ENCODE assay signal across 8 cellular contexts in the genomic region with DNA sequence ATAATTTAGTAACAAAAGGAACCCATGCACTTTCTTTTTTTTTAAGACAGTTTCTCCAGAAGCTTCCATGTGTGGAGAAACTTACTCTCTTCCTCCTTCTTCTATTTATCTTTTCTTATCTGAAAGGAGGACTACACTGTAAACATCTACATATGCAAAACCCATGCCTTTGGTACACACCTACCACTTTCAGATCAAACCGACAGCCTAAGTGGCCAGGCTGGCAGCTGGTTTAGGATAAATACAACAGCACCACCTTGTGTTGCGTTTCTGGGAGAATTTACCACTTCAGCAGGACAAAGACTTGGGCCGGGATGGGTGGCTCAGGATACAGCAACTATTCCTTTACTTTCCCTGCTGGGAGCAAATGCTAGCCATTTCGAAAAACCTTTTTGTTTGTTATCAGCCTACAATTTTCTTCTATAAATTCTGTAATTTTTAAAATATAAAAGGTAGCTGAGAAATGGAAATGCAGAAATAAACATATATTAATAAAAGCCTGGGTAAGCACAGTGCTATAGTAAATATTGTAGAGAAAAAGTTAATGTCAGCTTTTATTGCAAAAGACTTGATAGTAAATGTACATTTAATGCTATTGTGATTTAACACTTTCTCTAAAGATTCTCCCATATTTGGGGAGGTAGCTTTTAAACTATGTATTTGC.
A peak's percentile ranks its signal among the peaks of the same experiment; 100 is the strongest.
DNase-seq lines count a peak whose midpoint lies in the region; ATAC-seq and TF ChIP-seq lines count a peak whose summit lies in the region.

No MANE protein-coding gene starts in this region.

- no peak overlapping the region for H3K9ac ChIP-seq in fibroblast of lung (ENCODE audit: insufficient read depth, low read length)

- H4K20me1 ChIP-seq in fibroblast of lung (ENCODE audit: control insufficient read depth, extremely low read depth, insufficient read depth, low read length), result no peaks in the 10 kb centered on the region

- H3K4me1 Mint-ChIP-seq in nephron, result peaks cover 28% of the 10 kb centered on the region

- H3K27ac Mint-ChIP-seq in nephron, result peak overlapping the region; percentile 24 to 83 (median 76)

- no peaks in the 10 kb centered on the region for H3K79me2 ChIP-seq in fibroblast of lung (ENCODE audit: control insufficient read depth, insufficient read depth, low read length)

- DNase-seq in EL, result peak; percentile 83
- peak; percentile 37 to 49 for DNase-seq in Kasumi-1 (lab: John Stamatoyannopoulos, UW)
- peak in 2 of 3 donors; percentile 68 to 91 for DNase-seq in Peyer's patch
- peak; percentile 59 to 68 for DNase-seq in activated T-cell treated with anti-CD3 and anti-CD28 coated beads, Interleukin-2, amount 50 U/mL, for 48 hours
- peak; percentile 80 to 91 for DNase-seq in fibroblast of lung (ENCODE audit: low read depth in 2 of 2)
- DNase-seq in stromal cell of bone marrow (ENCODE audit: low read depth), result peak; percentile 78

- no peaks in the 10 kb centered on the region for H3K36me3 Mint-ChIP-seq in nephron (ENCODE audit: low read depth)

- H3K4me3 Mint-ChIP-seq in nephron, result peak overlapping the region in 1 of 3 experiments; percentile 11

- TF ChIP-seq CTCF in Peyer's patch (IDR thresholded peaks at IDR 0.05), result peak; percentile 25 to 86 (median 75)
- peak; percentile 75 to 79 for TF ChIP-seq CTCF in fibroblast of lung (conservative IDR thresholded peaks at IDR 0.05 in 1 of 2, IDR thresholded peaks at IDR 0.05 in 1 of 2; ENCODE audit: low read depth in 1 of 2, low read length in 2 of 2)
- peak; percentile 74 to 83 (median 82) for TF ChIP-seq CTCF in nephron (IDR thresholded peaks at IDR 0.05; ENCODE audit: unreplicated experiment in 3 of 3)

- no peak overlapping the region for H3K4me3 ChIP-seq in Peyer's patch
- no peak overlapping the region for H3K4me3 ChIP-seq in fibroblast of lung (replicated peaks in 1 of 4; ENCODE audit: control extremely low read depth in 1 of 4, insufficient read depth in 1 of 4, low read depth in 3 of 4, low read length in 4 of 4)

- H3K27me3 ChIP-seq in Peyer's patch, result no peaks in the 10 kb centered on the region
- no peaks in the 10 kb centered on the region for H3K27me3 ChIP-seq in fibroblast of lung (ENCODE audit: control insufficient read depth, insufficient read depth, low read length)

- no peak overlapping the region for H2AFZ ChIP-seq in fibroblast of lung (ENCODE audit: low read length)

- H3K9me3 Mint-ChIP-seq in nephron, result peaks cover 8% of the 10 kb centered on the region

- peaks cover 0 to 15% (median 5%) of the 10 kb centered on the region in 4 donors for H3K4me1 ChIP-seq in Peyer's patch
- H3K4me1 ChIP-seq in fibroblast of lung (ENCODE audit: control insufficient read depth, extremely low read depth, insufficient read depth, low read length), result no peaks in the 10 kb centered on the region

- peak; percentile 64 for ATAC-seq in GM21825 (IDR thresholded peaks at IDR 0.05; ENCODE audit: unreplicated experiment)

- H3K36me3 ChIP-seq in Peyer's patch, result no peaks in the 10 kb centered on the region
- H3K36me3 ChIP-seq in fibroblast of lung (ENCODE audit: control insufficient read depth, insufficient read depth, low read length), result no peaks in the 10 kb centered on the region

- peak overlapping the region; percentile 29 for H3K4me2 ChIP-seq in fibroblast of lung (ENCODE audit: extremely low read depth, insufficient read depth, low read length)

- no peaks in the 10 kb centered on the region for H3K9me3 ChIP-seq in Peyer's patch
- H3K9me3 ChIP-seq in fibroblast of lung (ENCODE audit: control insufficient read depth, insufficient read depth, low read depth, low read length), result no peaks in the 10 kb centered on the region

- H3K27ac ChIP-seq in Peyer's patch (peak overlapping the region in 1 of 4 donors; percentile 33), fibroblast of lung (ENCODE audit: insufficient read depth, low read length) (no peak overlapping the region)

- no peaks in the 10 kb centered on the region for H3K27me3 Mint-ChIP-seq in nephron (ENCODE audit: low read depth)

- TF ChIP-seq POLR2A in Peyer's patch (IDR thresholded peaks at IDR 0.05), result no peak
